11 cellular contexts compared by ENCODE assay signal in the genomic region with DNA sequence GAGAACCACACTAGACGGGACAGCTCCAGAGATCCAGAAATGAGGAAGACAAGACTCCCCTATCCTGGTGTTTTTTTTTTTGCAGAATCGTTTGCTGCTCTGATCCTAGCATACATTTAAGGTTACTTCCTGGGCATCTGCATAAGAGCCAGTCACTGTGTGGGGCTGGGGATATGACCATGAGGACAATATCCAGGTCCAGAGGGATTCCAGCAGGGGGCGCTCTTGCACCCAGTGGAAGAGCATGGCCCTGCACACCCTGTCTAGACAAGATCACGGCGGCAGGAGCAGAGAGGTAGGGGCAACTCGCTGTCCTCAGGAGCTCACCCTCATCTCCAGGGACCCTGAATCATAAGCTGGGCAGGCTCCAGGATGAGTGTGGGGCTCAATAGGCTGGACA. TPM values are rescaled to one million over a fixed set of nuclear protein-coding genes. Genes with fewer than 3 reads are reported as not detected.
A peak's percentile ranks its signal among the peaks of the same experiment; 100 is the strongest.
DNase-seq lines count a peak whose midpoint lies in the region; ATAC-seq, FAIRE-seq and TF ChIP-seq lines count a peak whose summit lies in the region.
"Not testable (repeated sequence)": the region's sequence is repeated elsewhere in the genome, so short reads cannot be mapped to it uniquely, and the experiment has no call there.
"Had no signal": no experiment of that assay in that cellular context is flagged by ENCODE, and none has a peak within 500 bp of the region (broad histone marks: within the 10 kb centered on the region; RNA-seq: fewer than 3 reads in every experiment).

No MANE protein-coding gene starts in this region.

- intact Hi-C loops in CD4-positive, alpha-beta T cell (cut with DNase I, micrococcal nuclease); right lobe of liver (cut with DNase I): not testable (repeated sequence)

- H3K9ac ChIP-seq in SU-DHL-6 (ENCODE audit: low read length); smooth muscle cell (ENCODE audit: low read depth): not testable (repeated sequence)

- not testable (repeated sequence) for H3K4me3 Mint-ChIP-seq in CD4-positive, alpha-beta T cell

- H3K4me2 ChIP-seq in SU-DHL-6 (ENCODE audit: low read depth, low read length, poor library complexity, severe bottlenecking); smooth muscle cell: not testable (repeated sequence)

- not testable (repeated sequence) for H3F3A ChIP-seq in SU-DHL-6 (ENCODE audit: insufficient read depth); smooth muscle cell (ENCODE audit: low read depth)

- POLR2A ChIA-PET in CD4-positive, alpha-beta T cell (lab: Charles Lee): not testable (repeated sequence)

- DNase-seq in CD4-positive, alpha-beta T cell; GM18507 (ENCODE audit: extremely low spot score, insufficient read length, low read depth); astrocyte of the spinal cord (ENCODE audit: low read depth, low spot score); fibroblast of mammary gland (ENCODE audit: low read depth); right lobe of liver; smooth muscle cell (lab: John Stamatoyannopoulos, UW; ENCODE audit: unreplicated experiment): not testable (repeated sequence)
- peak; percentile 43 for DNase-seq in NCI-H146 (lab: John Stamatoyannopoulos, UW)

- CTCF ChIA-PET in CD4-positive, alpha-beta T cell (lab: Charles Lee): interaction anchor here (0.7 kb wide), 1 partner anchor 109 kb away, joined by 3 read pairs; no protein-coding TSS in a partner anchor

- H2AFZ ChIP-seq in SU-DHL-6 (ENCODE audit: low read depth, low read length, severe bottlenecking); smooth muscle cell (ENCODE audit: low read depth): not testable (repeated sequence)

- H3K4me1 Mint-ChIP-seq in CD4-positive, alpha-beta T cell (ENCODE audit: low read depth): peaks cover 50% of the 10 kb centered on the region

- H3K36me3 ChIP-seq in SU-DHL-6 (ENCODE audit: low read length); right lobe of liver; smooth muscle cell (ENCODE audit: low read depth): not testable (repeated sequence)

- not testable (repeated sequence) for H3K27ac Mint-ChIP-seq in CD4-positive, alpha-beta T cell

- H3K9me3 ChIP-seq in CD4-positive, alpha-beta T cell (ENCODE audit: control insufficient read depth, low read length); SU-DHL-6 (ENCODE audit: insufficient read depth, low read length); right lobe of liver; smooth muscle cell (replicated peaks; ENCODE audit: low read depth): not testable (repeated sequence)

- H3K79me2 ChIP-seq in SU-DHL-6 (ENCODE audit: insufficient read depth, low read length); smooth muscle cell (ENCODE audit: low read depth): not testable (repeated sequence)

- FAIRE-seq in GM18507 (lab: Jason Lieb, UNC): peak; percentile 91

- not testable (repeated sequence) for H4K20me1 ChIP-seq in SU-DHL-6 (ENCODE audit: low read depth, low read length); smooth muscle cell (ENCODE audit: low read depth)

- not testable (repeated sequence) for H3K36me3 Mint-ChIP-seq in CD4-positive, alpha-beta T cell (ENCODE audit: low read depth)

- not testable (repeated sequence) for H3K27me3 Mint-ChIP-seq in CD4-positive, alpha-beta T cell

- 40% methylated on average over 2 of the region's 6 CpGs for WGBS in right lobe of liver (ENCODE audit: insufficient coverage, low coverage, low lambda C conversion rate, missing lambda C conversion rate)
- WGBS in smooth muscle cell (ENCODE audit: low lambda C conversion rate): 44% methylated on average over 2 of the region's 6 CpGs

- peak; percentile 42 for ATAC-seq in CD4-positive, alpha-beta T cell (ENCODE audit: poor library complexity)
- peak; percentile 62 to 81 (median 74) for ATAC-seq in right lobe of liver

- H3K27ac ChIP-seq in CD4-positive, alpha-beta T cell (ENCODE audit: low read depth, low read length); SU-DHL-6 (ENCODE audit: low read depth, low read length); right lobe of liver; smooth muscle cell (ENCODE audit: low read depth): not testable (repeated sequence)

- H3K4me1 ChIP-seq in right lobe of liver; smooth muscle cell (ENCODE audit: low read depth): not testable (repeated sequence)

- not testable (repeated sequence) for H3K9me3 Mint-ChIP-seq in CD4-positive, alpha-beta T cell

- in situ Hi-C loops in astrocyte of the spinal cord (cut with HindIII; ENCODE audit: low sequenced_read_pairs): not testable (repeated sequence)

- not testable (repeated sequence) for H3K9me2 ChIP-seq in SU-DHL-6 (replicated peaks; ENCODE audit: insufficient read depth, low read length)

- H3K4me3 ChIP-seq in SU-DHL-6 (ENCODE audit: insufficient read depth, low read length, poor library complexity, severe bottlenecking); astrocyte of the spinal cord (ENCODE audit: low read depth, low read length); fibroblast of mammary gland (ENCODE audit: control insufficient read depth, low read depth, low read length); right lobe of liver; smooth muscle cell: not testable (repeated sequence)

- peak; percentile 26 for TF ChIP-seq CTCF in CD4-positive, alpha-beta T cell (IDR thresholded peaks at IDR 0.05)
- peak; percentile 28 for TF ChIP-seq CTCF in SU-DHL-6 (IDR thresholded peaks at IDR 0.05; ENCODE audit: insufficient read depth, low read length, poor library complexity, severe bottlenecking)
- peak; percentile 28 for TF ChIP-seq CTCF in astrocyte of the spinal cord (IDR thresholded peaks at IDR 0.05; ENCODE audit: low read depth, low read length)
- TF ChIP-seq CTCF in fibroblast of mammary gland (conservative IDR thresholded peaks at IDR 0.05; ENCODE audit: control insufficient read depth, insufficient read depth, low read depth, low read length): peak; percentile 21
- peak in 3 of 4 donors; percentile 26 to 46 (median 30) for TF ChIP-seq CTCF in right lobe of liver (IDR thresholded peaks at IDR 0.05)
- TF ChIP-seq CTCF in smooth muscle cell (IDR thresholded peaks at IDR 0.05; ENCODE audit: borderline replicate concordance, insufficient read depth, poor library complexity, severe bottlenecking): peak; percentile 39

- not testable (repeated sequence) for H3K27me3 ChIP-seq in CD4-positive, alpha-beta T cell (ENCODE audit: control insufficient read depth, insufficient read depth, low read length); SU-DHL-6 (ENCODE audit: low read length); right lobe of liver; smooth muscle cell (ENCODE audit: low read depth)

- TF ChIP-seq POLR2A in right lobe of liver (IDR thresholded peaks at IDR 0.05): not testable (repeated sequence)

RNA-seq across cellular contexts. Expression of a gene that starts 18.4 kb away (rescaled TPM):
- total RNA-seq in CD4-positive, alpha-beta T cell: not detected
- not detected for total RNA-seq in right lobe of liver
- not detected in 2 replicates for total RNA-seq in smooth muscle cell
- polyA plus RNA-seq in smooth muscle cell: not detected in 2 replicates
- total RNA-seq: HT1080, Peyer's patch, T-cell had no signal
